In the genomic region with DNA sequence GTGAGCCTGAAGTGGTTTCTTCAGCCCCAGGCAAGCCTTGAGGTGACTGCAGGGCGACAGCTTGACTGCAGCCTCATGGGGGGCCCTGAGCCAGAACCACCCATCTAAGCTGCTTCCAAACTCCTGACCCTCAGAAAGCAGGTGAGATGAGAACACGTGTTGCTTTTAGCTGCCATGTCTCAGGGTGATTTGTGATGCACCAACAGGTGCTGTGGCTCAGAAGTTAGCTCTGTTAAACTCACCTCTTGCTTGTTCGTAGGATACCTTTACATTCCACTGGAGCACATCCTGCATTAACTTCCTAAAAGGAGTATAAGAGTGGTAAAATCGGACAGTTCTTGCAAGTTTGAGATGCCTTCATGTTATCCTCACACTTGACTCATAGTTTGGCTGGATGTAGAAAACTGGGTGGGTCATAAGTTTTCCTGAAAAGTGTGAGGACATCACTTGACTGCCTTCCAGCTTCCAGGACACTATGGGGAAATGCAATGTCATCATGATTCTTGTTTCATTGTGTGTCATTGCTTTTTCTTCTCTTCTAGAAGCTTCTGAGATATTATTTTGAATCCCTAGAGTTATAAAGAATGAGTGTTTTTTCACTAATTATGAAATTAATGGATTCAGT, we compare ENCODE assay signal across 19 cellular contexts.
DNase-seq lines count a peak whose midpoint lies in the region; TF ChIP-seq lines count a peak whose summit lies in the region.
"Had no signal": no experiment of that assay in that cellular context is flagged by ENCODE, and none has a peak within 500 bp of the region (broad histone marks: within the 10 kb centered on the region; RNA-seq: fewer than 3 reads in every experiment).

No MANE protein-coding gene starts in this region.

- H3K9me3 ChIP-seq in mesenchymal stem cell (ENCODE audit: control insufficient read depth, low read length): peaks cover 3% of the 10 kb centered on the region
- H3K9me3 ChIP-seq: SK-N-SH had no signal

- H3K4me2 ChIP-seq in mesenchymal stem cell (ENCODE audit: low read length, poor library complexity, severe bottlenecking): no peak overlapping the region
- H3K4me2 ChIP-seq: SK-N-SH had no signal

- no peak overlapping the region for H4K8ac ChIP-seq in mesenchymal stem cell (ENCODE audit: low read length)

- TF ChIP-seq CTCF in AG09309 (IDR thresholded peaks at IDR 0.05; ENCODE audit: control insufficient read depth, insufficient read depth, low read depth, low read length, missing control alignments): no peak
- TF ChIP-seq CTCF in HFFc6 (IDR thresholded peaks at IDR 0.05): no peak
- TF ChIP-seq CTCF in choroid plexus epithelial cell (conservative IDR thresholded peaks at IDR 0.05; ENCODE audit: low read depth, low read length): no peak
- no peak for TF ChIP-seq CTCF in dorsolateral prefrontal cortex (IDR thresholded peaks at IDR 0.05 in 54 of 56, conservative IDR thresholded peaks at IDR 0.05 in 2 of 56; ENCODE audit: low read depth in 1 of 56, partially characterized antibody in 56 of 56)

- no peak overlapping the region for H3K23ac ChIP-seq in mesenchymal stem cell (ENCODE audit: low read length in 2 of 2)

- no peaks in the 10 kb centered on the region for H3K36me3 Mint-ChIP-seq in HFFc6 (ENCODE audit: low read depth)

- no peak overlapping the region for H4K91ac ChIP-seq in mesenchymal stem cell (ENCODE audit: low read length)

- no peak overlapping the region for H2BK120ac ChIP-seq in mesenchymal stem cell (ENCODE audit: low read depth, low read length)

- DNase-seq in AG09309 (ENCODE audit: low read depth): peak; percentile 18
- DNase-seq in HFFc6: peak; percentile 59
- peak; percentile 40 for DNase-seq in choroid plexus epithelial cell (ENCODE audit: low read depth)
- DNase-seq in mesenchymal stem cell: peak; percentile 57
- no peak for DNase-seq in amygdala (lab: John Stamatoyannopoulos, UW)
- no peak for DNase-seq in dorsolateral prefrontal cortex
- DNase-seq in NCI-H510A (lab: John Stamatoyannopoulos, UW): no peak
- DNase-seq in NCI-H146 (lab: John Stamatoyannopoulos, UW): no peak
- DNase-seq: activated CD4-positive, alpha-beta memory T cell treated with anti-CD3 and anti-CD28 coated beads, Interleukin-2, amount 10 ng/mL, durations not matched to agents 7 days and 5 days; amniotic stem cell; cortex of kidney; DMS 273 treated with DMSO at 0.1 percent for 48 hours; esophagus squamous epithelium; NCI-H2227 treated with DMSO at 0.1 percent for 48 hours; nephron progenitor cell; retina; SK-N-SH; stimulated activated CD4-positive, alpha-beta T cell treated with anti-CD3 and anti-CD28 coated beads, Interleukin-1b, Interleukin-23, amount 100 ng/mL, for 48 hours had no signal

- no peak overlapping the region for H2BK12ac ChIP-seq in mesenchymal stem cell (ENCODE audit: low read length in 2 of 2)

- H3K27me3 ChIP-seq in mesenchymal stem cell (ENCODE audit: control insufficient read depth in 1 of 2, insufficient read depth in 1 of 2, low read length in 2 of 2) (peaks cover 4 to 14% of the 10 kb centered on the region in 2 experiments), dorsolateral prefrontal cortex (no peaks in the 10 kb centered on the region)

- H2AK5ac ChIP-seq in mesenchymal stem cell (ENCODE audit: low read length, severe bottlenecking): no peak overlapping the region

- H3K4me1 Mint-ChIP-seq in HFFc6 (ENCODE audit: low read depth): peaks cover 13% of the 10 kb centered on the region
- H3K4me1 Mint-ChIP-seq: activated CD4-positive, alpha-beta memory T cell treated with anti-CD3 and anti-CD28 coated beads, Interleukin-2, amount 10 ng/mL, durations not matched to agents 7 days and 5 days; B cell; nephron progenitor cell had no signal

- no peak overlapping the region for H2BK5ac ChIP-seq in mesenchymal stem cell (ENCODE audit: low read depth, low read length, poor library complexity, severe bottlenecking)

- no peak overlapping the region for H2AFZ ChIP-seq in mesenchymal stem cell (ENCODE audit: low read depth, low read length)

- H3K4me1 ChIP-seq in mesenchymal stem cell (ENCODE audit: control insufficient read depth, insufficient read depth, low read depth, low read length): no peaks in the 10 kb centered on the region

- H3K36me3 ChIP-seq in mesenchymal stem cell (ENCODE audit: control insufficient read depth in 1 of 2, insufficient read depth in 2 of 2, low read depth in 1 of 2, low read length in 2 of 2): no peaks in the 10 kb centered on the region
- H3K36me3 ChIP-seq: esophagus squamous epithelium had no signal

- H3K14ac ChIP-seq in mesenchymal stem cell (ENCODE audit: low read length in 2 of 2): no peak overlapping the region

- H3K18ac ChIP-seq in mesenchymal stem cell (ENCODE audit: low read depth in 1 of 2, low read length in 2 of 2): peak overlapping the region in 1 of 2 experiments; percentile 15

- no peaks in the 10 kb centered on the region; the same call in 1 of the 2 replicates for H3K9me3 Mint-ChIP-seq in HFFc6
- H3K9me3 Mint-ChIP-seq: activated CD4-positive, alpha-beta memory T cell treated with anti-CD3 and anti-CD28 coated beads, Interleukin-2, amount 10 ng/mL, durations not matched to agents 7 days and 5 days had no signal

- H2BK15ac ChIP-seq in mesenchymal stem cell (ENCODE audit: low read depth, poor library complexity, severe bottlenecking): no peak overlapping the region

- H3K9ac ChIP-seq in mesenchymal stem cell (ENCODE audit: low read length): no peak overlapping the region
- H3K9ac ChIP-seq: SK-N-SH had no signal

- H3K79me1 ChIP-seq in mesenchymal stem cell (replicated peaks; ENCODE audit: low read length, poor library complexity, severe bottlenecking): no peaks in the 10 kb centered on the region

- H3K27me3 Mint-ChIP-seq in HFFc6 (ENCODE audit: insufficient read depth): peaks cover 39% of the 10 kb centered on the region

- H3K27ac Mint-ChIP-seq in HFFc6: no peak overlapping the region
- H3K27ac Mint-ChIP-seq: activated CD4-positive, alpha-beta memory T cell treated with anti-CD3 and anti-CD28 coated beads, Interleukin-2, amount 10 ng/mL, durations not matched to agents 7 days and 5 days; B cell; nephron progenitor cell had no signal

- no peak overlapping the region for H3K4ac ChIP-seq in mesenchymal stem cell (ENCODE audit: low read depth in 1 of 2, low read length in 2 of 2)

- no peak overlapping the region for H3K4me3 ChIP-seq in AG09309 (ENCODE audit: control insufficient read depth, low read depth, low read length)
- no peak overlapping the region for H3K4me3 ChIP-seq in choroid plexus epithelial cell (ENCODE audit: low read depth, low read length)
- H3K4me3 ChIP-seq in mesenchymal stem cell (ENCODE audit: insufficient read depth in 1 of 2, low read depth in 1 of 2, low read length in 2 of 2): peak overlapping the region in 1 of 2 experiments; percentile 11
- H3K4me3 ChIP-seq in dorsolateral prefrontal cortex: no peak overlapping the region
- H3K4me3 ChIP-seq: esophagus squamous epithelium had no signal

- 57% methylated on average over 4 of the region's 4 CpGs for WGBS in mesenchymal stem cell

- no peak overlapping the region for H3K27ac ChIP-seq in mesenchymal stem cell (ENCODE audit: low read length, poor library complexity, severe bottlenecking)
- no peak overlapping the region for H3K27ac ChIP-seq in dorsolateral prefrontal cortex

- no peak overlapping the region for H3K4me3 Mint-ChIP-seq in HFFc6
- H3K4me3 Mint-ChIP-seq: activated CD4-positive, alpha-beta memory T cell treated with anti-CD3 and anti-CD28 coated beads, Interleukin-2, amount 10 ng/mL, durations not matched to agents 7 days and 5 days; B cell; nephron progenitor cell had no signal

- intact Hi-C loops in dorsolateral prefrontal cortex (cut with DNase I): loop anchor here (5.0 to 10.0 kb wide), 3 partner anchors 82 to 895 kb away; a partner anchor contains a TSS

Comparison
In these comparisons a context has a peak if more than half of its experiments do, and no peak if none do; other contexts are left out.
1. DNase-seq: peak in AG09309 (single experiment), HFFc6 (single experiment), choroid plexus epithelial cell (single experiment) and mesenchymal stem cell (single experiment); none in amygdala (0 of 56), dorsolateral prefrontal cortex (0 of 10), NCI-H510A (single experiment) and NCI-H146 (single experiment).